In the genomic region with DNA sequence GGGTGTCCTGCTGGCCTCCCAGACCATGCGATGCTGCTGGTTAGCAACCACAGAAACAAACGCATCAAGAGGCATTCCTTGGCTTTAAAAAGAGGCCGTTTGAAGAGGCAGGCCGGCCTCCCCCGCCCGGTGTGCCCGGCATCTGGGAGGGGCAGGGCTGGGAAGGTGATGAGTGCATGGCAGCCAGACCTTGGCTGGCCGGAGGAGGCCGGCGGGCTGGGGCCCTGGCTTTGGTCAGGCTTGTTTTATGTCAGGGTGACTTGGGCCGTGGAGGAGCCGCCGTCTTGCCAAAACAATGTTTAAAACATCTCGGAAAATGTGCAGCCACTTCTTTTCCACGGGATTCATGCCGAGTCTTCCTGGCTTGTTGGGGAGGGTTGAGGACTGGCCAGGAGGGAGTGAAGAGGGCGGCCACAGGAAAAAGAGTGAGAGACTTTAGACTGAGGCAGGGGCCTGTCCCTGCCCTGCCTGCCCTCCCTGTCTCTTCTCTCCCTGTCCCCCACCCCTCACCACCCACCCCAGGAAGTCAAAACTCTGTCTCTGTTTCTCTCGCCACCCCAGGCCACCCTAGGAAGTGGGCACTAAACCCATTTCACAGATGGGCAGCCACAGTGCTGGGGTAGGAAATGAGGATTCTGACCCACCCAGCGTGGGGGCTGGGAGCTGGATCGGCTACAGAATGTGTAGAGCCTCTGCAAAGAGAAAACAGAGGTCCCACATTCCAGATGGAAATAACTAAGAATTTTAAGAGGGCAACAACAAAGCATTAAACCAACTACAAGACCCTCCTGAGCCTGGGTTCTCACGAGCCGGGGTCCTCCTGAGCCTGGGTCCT, we compare ENCODE assay signal across 15 cellular contexts.
DNase-seq lines count a peak whose midpoint lies in the region; ATAC-seq and TF ChIP-seq lines count a peak whose summit lies in the region.
"Had no signal": no experiment of that assay in that cellular context is flagged by ENCODE, and none has a peak within 500 bp of the region (broad histone marks: within the 10 kb centered on the region; RNA-seq: fewer than 3 reads in every experiment).

No MANE protein-coding gene starts in this region.

- no peaks in the 10 kb centered on the region for H3K79me2 ChIP-seq in Karpas-422 (ENCODE audit: low read length)

- TF ChIP-seq EP300 in esophagus muscularis mucosa (IDR thresholded peaks at IDR 0.05): no peak

- H3K9me3 ChIP-seq in esophagus muscularis mucosa (no peaks in the 10 kb centered on the region), stomach smooth muscle (ENCODE audit: control insufficient read depth in 2 of 2, low read length in 2 of 2) (no peaks in the 10 kb centered on the region), Karpas-422 (ENCODE audit: low read length) (no peaks in the 10 kb centered on the region)
- H3K9me3 ChIP-seq: prostate gland had no signal

- WGBS in esophagus muscularis mucosa: 54% methylated on average over 21 of the region's 22 CpGs

- intact Hi-C loops in esophagus muscularis mucosa (cut with DNase I): no loop called here

- peak overlapping the region; percentile 75 to 80 (median 78) for H3K27ac ChIP-seq in esophagus muscularis mucosa (replicated peaks in 1 of 4)
- H3K27ac ChIP-seq in stomach smooth muscle (ENCODE audit: low read length): peak overlapping the region; percentile 67
- no peak overlapping the region for H3K27ac ChIP-seq in Karpas-422 (ENCODE audit: low read length)
- H3K27ac ChIP-seq: SK-N-MC had no signal

- ATAC-seq in left lobe of liver: peak; percentile 17
- ATAC-seq: esophagus mucosa had no signal

- no peaks in the 10 kb centered on the region for H3K36me3 ChIP-seq in esophagus muscularis mucosa
- H3K36me3 ChIP-seq in stomach smooth muscle (ENCODE audit: control insufficient read depth in 2 of 2, insufficient read depth in 2 of 2, low read length in 2 of 2): no peaks in the 10 kb centered on the region
- H3K36me3 ChIP-seq in Karpas-422 (ENCODE audit: insufficient read depth, low read length): no peaks in the 10 kb centered on the region
- H3K36me3 ChIP-seq: prostate gland had no signal

- H3K9ac ChIP-seq in stomach smooth muscle (ENCODE audit: low read length in 2 of 2) (no peak overlapping the region), Karpas-422 (ENCODE audit: low read length) (no peak overlapping the region)

- TF ChIP-seq POLR2A in esophagus muscularis mucosa (IDR thresholded peaks at IDR 0.05; ENCODE audit: low read depth): no peak

- no peak overlapping the region for H2AFZ ChIP-seq in Karpas-422 (ENCODE audit: low read length)

- TF ChIP-seq CTCF in esophagus muscularis mucosa (IDR thresholded peaks at IDR 0.05): no peak

- H3K4me3 ChIP-seq in esophagus muscularis mucosa (no peak overlapping the region), stomach smooth muscle (ENCODE audit: low read length in 2 of 2) (peak overlapping the region in 1 of 2 donors; percentile 29), Karpas-422 (ENCODE audit: low read length) (no peak overlapping the region)
- H3K4me3 ChIP-seq: prostate gland, SK-N-MC had no signal

- in situ Hi-C loops in Caki2 (cut with HindIII; ENCODE audit: low pct_unique_long_range_greater_than_20kb, low sequenced_read_pairs): no loop called here

- H4K20me1 ChIP-seq in Karpas-422 (ENCODE audit: insufficient read depth, low read depth, low read length): no peaks in the 10 kb centered on the region

- no peaks in the 10 kb centered on the region for H3K27me3 ChIP-seq in esophagus muscularis mucosa
- no peaks in the 10 kb centered on the region for H3K27me3 ChIP-seq in stomach smooth muscle (ENCODE audit: control insufficient read depth in 1 of 2, insufficient read depth in 2 of 2, low read length in 2 of 2)
- no peaks in the 10 kb centered on the region for H3K27me3 ChIP-seq in Karpas-422 (ENCODE audit: low read length)

- H3K4me2 ChIP-seq in Karpas-422 (ENCODE audit: low read depth, low read length, poor library complexity, severe bottlenecking): no peak overlapping the region

- H3K9me2 ChIP-seq in Karpas-422 (replicated peaks; ENCODE audit: insufficient read depth, low read length): no peaks in the 10 kb centered on the region

- H3K4me1 ChIP-seq in esophagus muscularis mucosa: peaks cover 16 to 58% (median 43%) of the 10 kb centered on the region in 4 donors
- H3K4me1 ChIP-seq in stomach smooth muscle (ENCODE audit: control insufficient read depth, insufficient read depth, low read length): peaks cover 36% of the 10 kb centered on the region
- H3K4me1 ChIP-seq in Karpas-422 (ENCODE audit: low read length): no peaks in the 10 kb centered on the region
- H3K4me1 ChIP-seq: prostate gland had no signal

- DNase-seq in Caki2 (ENCODE audit: low read depth) (peak; percentile 8), esophagus muscularis mucosa (ENCODE audit: extremely low spot score) (peak; percentile 95), left lobe of liver (ENCODE audit: low spot score) (no peak), dedifferentiated amniotic fluid mesenchymal stem cell (ENCODE audit: extremely low spot score) (no peak), Karpas-422 (no peak), GDM1 (lab: John Stamatoyannopoulos, UW) (no peak), kidney tubule cell (ENCODE audit: low spot score) (no peak)
- DNase-seq: activated CD4-positive, alpha-beta T cell treated with anti-CD3 and anti-CD28 coated beads, Interleukin-2, amount 50 U/mL, for 48 hours; amygdala; Calu3; dermis blood vessel endothelial cell had no signal

Comparison
In these comparisons a context has a peak if more than half of its experiments do, and no peak if none do; other contexts are left out.
1. DNase-seq: peak in Caki2 (single experiment) and esophagus muscularis mucosa (single experiment); none in left lobe of liver (single experiment), dedifferentiated amniotic fluid mesenchymal stem cell (single experiment), Karpas-422 (single experiment), GDM1 (single experiment) and kidney tubule cell (single experiment).